In the genomic region with DNA sequence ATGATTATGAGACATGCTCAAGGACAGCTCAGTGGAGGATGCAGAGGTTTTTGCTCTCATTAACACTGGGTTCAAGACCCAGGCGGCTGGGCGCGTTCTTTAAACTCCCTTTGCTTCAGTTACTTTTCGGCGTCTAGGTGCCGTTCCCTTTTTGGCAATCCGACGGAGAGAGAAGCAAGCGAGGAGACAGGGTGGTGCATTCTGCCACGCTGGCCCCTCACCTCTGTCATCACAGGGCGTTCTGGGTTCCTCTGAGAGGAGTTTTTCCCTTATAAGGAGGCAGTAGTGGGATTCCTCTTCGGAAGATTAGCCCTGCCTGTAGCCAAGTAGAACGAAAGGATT, we compare ENCODE assay signal across 8 cellular contexts. TPM values are rescaled to one million over a fixed set of nuclear protein-coding genes. Genes with fewer than 3 reads are reported as not detected.
DNase-seq lines count a peak whose midpoint lies in the region; ATAC-seq, FAIRE-seq and TF ChIP-seq lines count a peak whose summit lies in the region.

No MANE protein-coding gene starts in this region.

- FAIRE-seq in GM12891 (lab: Jason Lieb, UNC) (no peak), pancreas (lab: Jason Lieb, UNC) (no peak), urothelium cell line (lab: Jason Lieb, UNC) (no peak)

- H3K4me1 ChIP-seq in cardiac muscle cell (ENCODE audit: low read depth): peaks cover 24% of the 10 kb centered on the region
- peaks cover 0 to 8% (median 6%) of the 10 kb centered on the region in 3 donors for H3K4me1 ChIP-seq in pancreas

- H3K9me3 Mint-ChIP-seq in activated naive CD4-positive, alpha-beta T cell treated with anti-CD3 and anti-CD28 coated beads, Interleukin-2, amount 50 U/mL, for 72 hours: no peaks in the 10 kb centered on the region

- peak overlapping the region; percentile 58 for H3K4me3 ChIP-seq in cardiac muscle cell
- H3K4me3 ChIP-seq in pancreas: peak overlapping the region; percentile 38 to 53 (median 46)

- WGBS in pancreas, 2 donors: 0 to 1% methylated on average over 13 of the region's 13 CpGs

- H3K27ac Mint-ChIP-seq in activated naive CD4-positive, alpha-beta T cell treated with anti-CD3 and anti-CD28 coated beads, Interleukin-2, amount 50 U/mL, for 72 hours: no peak overlapping the region

- intact Hi-C loops in pancreas (cut with DNase I): no loop called here

- H3K27me3 ChIP-seq in cardiac muscle cell (no peaks in the 10 kb centered on the region), pancreas (no peaks in the 10 kb centered on the region)

- H3K36me3 ChIP-seq in cardiac muscle cell (no peaks in the 10 kb centered on the region), pancreas (no peaks in the 10 kb centered on the region)

- 0 out of 2 replicates have a peak, but pooled peaks have one; percentile 48 for TF ChIP-seq POLR2A in GM12891 (IDR thresholded peaks at IDR 0.05; ENCODE audit: low read depth, low read length)

- peaks cover 9 to 10% of the 10 kb centered on the region in 2 donors for H3K36me3 Mint-ChIP-seq in activated naive CD4-positive, alpha-beta T cell treated with anti-CD3 and anti-CD28 coated beads, Interleukin-2, amount 50 U/mL, for 72 hours

- ATAC-seq in activated naive CD4-positive, alpha-beta T cell treated with anti-CD3 and anti-CD28 coated beads, Interleukin-2, amount 50 U/mL, for 72 hours: peak in 1 of 2 donors; percentile 1
- ATAC-seq in pancreas: peak; percentile 8 to 19 (median 18)
- ATAC-seq in GM18519 (IDR thresholded peaks at IDR 0.05; ENCODE audit: low FRiP score, unreplicated experiment): no peak

- DNase-seq in GM12891 (ENCODE audit: insufficient read length, low spot score) (no peak), HPDE6-E6E7 (ENCODE audit: extremely low spot score) (peak; percentile 23), SIG-M5 (lab: John Stamatoyannopoulos, UW) (peak; percentile 40), cardiac muscle cell (ENCODE audit: low read depth in 1 of 2, low spot score in 1 of 2) (peak; percentile 91 to 94), pancreas (peak in 5 of 6 donors; percentile 26 to 60 (median 53)), urothelium cell line (ENCODE audit: low spot score) (peak; percentile 66)
- DNase-seq in activated naive CD4-positive, alpha-beta T cell treated with anti-CD3 and anti-CD28 coated beads, Interleukin-2, amount 50 U/mL, for 72 hours (ENCODE audit: low spot score in 2 of 2): peak; percentile 60 to 69

- no peak for TF ChIP-seq CTCF in cardiac muscle cell (IDR thresholded peaks at IDR 0.05; ENCODE audit: low read depth, low read length)
- no peak for TF ChIP-seq CTCF in pancreas (IDR thresholded peaks at IDR 0.05)

- H3K27ac ChIP-seq in cardiac muscle cell (peak overlapping the region; percentile 100), pancreas (peak overlapping the region; percentile 85 to 98 (median 96))

- H3K9me3 ChIP-seq in cardiac muscle cell (ENCODE audit: low read depth): no peaks in the 10 kb centered on the region
- H3K9me3 ChIP-seq in pancreas: no peaks in the 10 kb centered on the region

TF ChIP-seq in GM12891, 5 proteins besides CTCF, POLR2A, EP300 and RAD21:
- TF ChIP-seq POLR2AphosphoS5 (IDR thresholded peaks at IDR 0.05; ENCODE audit: low read depth, low read length) (peak; percentile 53; the same call in 1 of the 2 replicates), TAF1 (IDR thresholded peaks at IDR 0.05; ENCODE audit: low read depth, low read length) (no peak), SPI1 (IDR thresholded peaks at IDR 0.05; ENCODE audit: low read depth, low read length) (peak; percentile 28; the same call in 1 of the 2 replicates)

RNA-seq across cellular contexts. Expression of gene NEMF, which starts 9.0 kb away (rescaled TPM):
- polyA plus RNA-seq in GM12891 (2012; ENCODE audit: low read depth, missing spikeins): 33.7 TPM
- 10 to 100 TPM; 71.3 to 79.1 TPM for total RNA-seq in activated naive CD4-positive, alpha-beta T cell treated with anti-CD3 and anti-CD28 coated beads, Interleukin-2, amount 50 U/mL, for 72 hours
- 33.9 and 43.9 TPM in 2 replicates for total RNA-seq in cardiac muscle cell
- 71.9 and 80.5 TPM in 2 replicates for polyA plus RNA-seq in cardiac muscle cell
- 10 to 100 TPM; 17.6 to 32.4 (median 21.7) TPM for total RNA-seq in pancreas
- 10 to 100 TPM; 22.3 to 24.7 TPM for polyA plus RNA-seq in pancreas

RNA-seq across cellular contexts. Expression of gene ARF6, which starts 31.3 kb away (rescaled TPM):
- 46.5 TPM for polyA plus RNA-seq in GM12891 (2012; ENCODE audit: low read depth, missing spikeins)
- total RNA-seq in activated naive CD4-positive, alpha-beta T cell treated with anti-CD3 and anti-CD28 coated beads, Interleukin-2, amount 50 U/mL, for 72 hours: 100 to 1,000 TPM; 154 to 156 TPM
- total RNA-seq in cardiac muscle cell (22.5 and 23.3 TPM in 2 replicates), pancreas (10 to 100 TPM; 12.4 to 32.4 (median 16.6) TPM)
- polyA plus RNA-seq in cardiac muscle cell (27.8 and 28.4 TPM in 2 replicates), pancreas (10 to 100 TPM in 1 of 2 donors, 1 to 10 TPM in 1; 8.9 to 16.7 TPM)
